In genomic region chr16:11587643-11588247, GRCh38 we compare ENCODE assay signal across 8 cellular contexts. TPM values are rescaled to one million over a fixed set of nuclear protein-coding genes. Genes with fewer than 3 reads are reported as not detected.
DNase-seq lines count a peak whose midpoint lies in the region; ATAC-seq and TF ChIP-seq lines count a peak whose summit lies in the region.

No MANE protein-coding gene starts in this region.

- TF ChIP-seq CTCF in BE2C (IDR thresholded peaks at IDR 0.05; ENCODE audit: low read depth, low read length) = no peak
- TF ChIP-seq CTCF in coronary artery (IDR thresholded peaks at IDR 0.05) = no peak

- ATAC-seq in naive B cell (ENCODE audit: low read depth in 2 of 2) = no peak
- no peak for ATAC-seq in GM18520 (IDR thresholded peaks at IDR 0.05; ENCODE audit: unreplicated experiment)

- no peaks in the 10 kb centered on the region for H3K36me3 ChIP-seq in BE2C
- H3K36me3 ChIP-seq in MG63 = peaks cover 3% of the 10 kb centered on the region

- H3K9me3 ChIP-seq in BE2C (no peaks in the 10 kb centered on the region), MG63 (no peaks in the 10 kb centered on the region)

- peaks cover 42 to 43% (median 43%) of the 10 kb centered on the region in 3 donors for H3K4me1 Mint-ChIP-seq in naive B cell

- H3K27ac Mint-ChIP-seq in naive B cell = peak overlapping the region; percentile 56 to 99 (median 96)

- H3K36me3 Mint-ChIP-seq in naive B cell = peaks cover 0 to 5% of the 10 kb centered on the region in 2 donors

- H3K4me3 ChIP-seq in BE2C (ENCODE audit: low read depth, low read length) (peak overlapping the region; percentile 62), MG63 (peak overlapping the region; percentile 77), coronary artery (peak overlapping the region; percentile 93)

- peak overlapping the region; percentile 97 to 99 for H3K27ac ChIP-seq in coronary artery

- DNase-seq in BE2C (peak; percentile 71), MG63 (no peak), coronary artery (ENCODE audit: low spot score) (no peak), naive B cell (no peak), NCI-H1417 treated with DMSO at 0.1 percent for 48 hours (lab: John Stamatoyannopoulos, UW) (no peak), globus pallidus (ENCODE audit: low spot score) (no peak), iPS-NIHi7 (ENCODE audit: extremely low spot score) (no peak)

- no peaks in the 10 kb centered on the region; the same call in 1 of the 2 replicates for H3K4me1 ChIP-seq in BE2C

- no peaks in the 10 kb centered on the region for H3K27me3 Mint-ChIP-seq in naive B cell

- H3K27me3 ChIP-seq in BE2C (no peaks in the 10 kb centered on the region), MG63 (no peaks in the 10 kb centered on the region)

- H3K4me3 Mint-ChIP-seq in naive B cell = peak overlapping the region; percentile 89 to 96 (median 92)

- no peaks in the 10 kb centered on the region for H3K9me3 Mint-ChIP-seq in naive B cell

RNA-seq across cellular contexts. Expression of gene LITAF, which starts 1.0 kb away (rescaled TPM):
- polyA plus RNA-seq in BE2C (2012; ENCODE audit: insufficient read depth, insufficient read length, low read depth) = 7.6 TPM
- 52.9 and 60.8 TPM in 2 replicates for total RNA-seq in MG63 (2014; rRNA removed; shearing (Covaris generic); ENCODE audit: low replicate concordance)
- polyA plus RNA-seq in naive B cell (ENCODE audit: low read depth in 6 of 6) = 100 to 1,000 TPM; 275 to 379 (median 304) TPM
